Comparison of ENCODE assay signal across 25 cellular contexts in the genomic region with DNA sequence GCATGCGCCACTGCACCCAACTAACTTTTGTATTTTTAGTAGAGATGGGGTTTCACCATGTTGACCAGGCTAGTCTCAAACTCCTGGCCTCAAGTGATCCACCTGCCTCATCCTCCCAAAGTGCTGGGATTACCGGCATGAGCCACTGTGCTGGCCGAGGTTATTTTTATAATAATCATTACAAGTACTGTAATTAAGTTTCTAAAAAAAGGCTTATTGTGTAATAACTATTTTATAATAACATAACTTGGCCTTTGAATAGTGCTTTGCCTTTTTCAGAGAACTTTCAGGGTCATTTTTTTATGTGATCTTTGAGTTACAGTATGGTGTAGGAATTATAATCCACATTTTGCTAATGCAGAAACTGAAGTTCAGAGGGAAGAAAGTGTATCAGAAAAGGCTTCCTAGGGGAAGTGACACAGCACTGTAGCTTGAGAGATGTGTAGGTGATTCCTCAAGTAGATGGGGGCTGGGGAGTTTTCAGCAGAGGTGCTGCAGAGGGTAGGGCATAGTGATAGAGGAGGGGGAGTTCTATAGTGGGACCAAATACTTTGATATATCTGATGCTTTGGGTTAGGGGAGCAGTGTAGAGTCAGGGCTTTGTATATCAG.
"Had no signal": no experiment of that assay in that cellular context is flagged by ENCODE, and none has a peak within 500 bp of the region (broad histone marks: within the 10 kb centered on the region; RNA-seq: fewer than 3 reads in every experiment).

No MANE protein-coding gene starts in this region.

- H3K36me3 Mint-ChIP-seq: activated naive CD4-positive, alpha-beta T cell treated with anti-CD3 and anti-CD28 coated beads, Interleukin-2, amount 50 U/mL, for 72 hours had no signal

- H3K27ac ChIP-seq: ascending aorta, body of pancreas had no signal

- H3K36me3 ChIP-seq: ascending aorta had no signal

- H3K9me3 ChIP-seq: ascending aorta, body of pancreas had no signal

- H3K27me3 ChIP-seq: ascending aorta, body of pancreas had no signal

- H3K4me1 ChIP-seq: ascending aorta, body of pancreas had no signal

- H3K4me3 Mint-ChIP-seq: activated CD4-positive, alpha-beta T cell treated with anti-CD3 and anti-CD28 coated beads, Interleukin-2, amount 10 ng/mL, durations not matched to agents 24 days and 14 days; activated naive CD8-positive, alpha-beta T cell treated with anti-CD3 and anti-CD28 coated beads, Interleukin-2, amount 50 U/mL, for 24 hours; activated T-cell treated with anti-CD3 and anti-CD28 coated beads, Interleukin-2, amount 50 U/mL, for 4 hours; T-helper 1 cell treated with Interleukin-12 subunit alpha and Interleukin-12 subunit beta and Interleukin-4 antibody, amounts not matched to agents 30 μg/mL and 1 μg/mL, for 36 hours had no signal

- ATAC-seq: activated naive CD4-positive, alpha-beta T cell treated with anti-CD3 and anti-CD28 coated beads, Interleukin-2, amount 50 U/mL, for 72 hours; activated naive CD8-positive, alpha-beta T cell treated with anti-CD3 and anti-CD28 coated beads, Interleukin-2, amount 50 U/mL, for 24 hours; activated T-cell treated with anti-CD3 and anti-CD28 coated beads, Interleukin-2, amount 50 U/mL, for 4 hours; body of pancreas had no signal

- H3K27ac Mint-ChIP-seq: activated CD4-positive, alpha-beta T cell treated with anti-CD3 and anti-CD28 coated beads, Interleukin-2, amount 10 ng/mL, durations not matched to agents 24 days and 14 days; activated naive CD4-positive, alpha-beta T cell treated with anti-CD3 and anti-CD28 coated beads, Interleukin-2, amount 50 U/mL, for 72 hours; activated naive CD8-positive, alpha-beta T cell treated with anti-CD3 and anti-CD28 coated beads, Interleukin-2, amount 50 U/mL, for 24 hours; T-helper 1 cell treated with Interleukin-12 subunit alpha and Interleukin-12 subunit beta and Interleukin-4 antibody, amounts not matched to agents 30 μg/mL and 1 μg/mL, for 36 hours had no signal

- H3K27me3 Mint-ChIP-seq: activated CD4-positive, alpha-beta T cell treated with anti-CD3 and anti-CD28 coated beads, Interleukin-2, amount 10 ng/mL, durations not matched to agents 24 days and 14 days; activated naive CD8-positive, alpha-beta T cell treated with anti-CD3 and anti-CD28 coated beads, Interleukin-2, amount 50 U/mL, for 24 hours had no signal

- H3K9me3 Mint-ChIP-seq: activated CD4-positive, alpha-beta T cell treated with anti-CD3 and anti-CD28 coated beads, Interleukin-2, amount 10 ng/mL, durations not matched to agents 24 days and 14 days; activated naive CD4-positive, alpha-beta T cell treated with anti-CD3 and anti-CD28 coated beads, Interleukin-2, amount 50 U/mL, for 72 hours; activated naive CD8-positive, alpha-beta T cell treated with anti-CD3 and anti-CD28 coated beads, Interleukin-2, amount 50 U/mL, for 24 hours; activated T-cell treated with anti-CD3 and anti-CD28 coated beads, Interleukin-2, amount 50 U/mL, for 4 hours; T-helper 1 cell treated with Interleukin-12 subunit alpha and Interleukin-12 subunit beta and Interleukin-4 antibody, amounts not matched to agents 30 μg/mL and 1 μg/mL, for 36 hours had no signal

- H3K4me3 ChIP-seq: ascending aorta, body of pancreas had no signal

- DNase-seq: activated CD4-positive, alpha-beta T cell treated with anti-CD3 and anti-CD28 coated beads for 1 hour; activated CD4-positive, alpha-beta T cell treated with anti-CD3 and anti-CD28 coated beads, Interleukin-2, amount 10 ng/mL, durations not matched to agents 24 days and 14 days; activated CD4-positive, alpha-beta T cell treated with anti-CD3 and anti-CD28 coated beads, Interleukin-2, amount 50 U/mL, for 48 hours; activated CD8-positive, alpha-beta memory T cell treated with anti-CD3 and anti-CD28 coated beads for 24 hours; activated effector memory CD4-positive, alpha-beta T cell treated with anti-CD3 and anti-CD28 coated beads, Interleukin-2, amount 50 U/mL, for 16 hours; activated naive CD4-positive, alpha-beta T cell treated with Interleukin-2 at 50 U/mL for 16 hours; activated naive CD8-positive, alpha-beta T cell treated with anti-CD3 and anti-CD28 coated beads, Interleukin-2, amount 50 U/mL, for 24 hours; activated T-cell treated with anti-CD3 and anti-CD28 coated beads, Interleukin-2, amount 50 U/mL, for 4 hours; amniotic stem cell; body of pancreas; cerebellar nuclear complex; MM.1S; NCI-H1048; NCI-H1417; NCI-H1930; NCI-H2171; NCI-H2227 treated with DMSO at 0.1 percent for 48 hours; NCI-H446 treated with DMSO at 0.1 percent for 48 hours; NCI-H524 treated with DMSO at 0.1 percent for 48 hours; NCI-H774; NK-92 treated with Interleukin-12 subunit alpha and Interleukin-12 subunit beta, amount 100 ng/mL, for 24 hours; SHP77 treated with DMSO at 0.1 percent for 48 hours had no signal
